ENCODE assay signal across 19 cellular contexts in the genomic region with DNA sequence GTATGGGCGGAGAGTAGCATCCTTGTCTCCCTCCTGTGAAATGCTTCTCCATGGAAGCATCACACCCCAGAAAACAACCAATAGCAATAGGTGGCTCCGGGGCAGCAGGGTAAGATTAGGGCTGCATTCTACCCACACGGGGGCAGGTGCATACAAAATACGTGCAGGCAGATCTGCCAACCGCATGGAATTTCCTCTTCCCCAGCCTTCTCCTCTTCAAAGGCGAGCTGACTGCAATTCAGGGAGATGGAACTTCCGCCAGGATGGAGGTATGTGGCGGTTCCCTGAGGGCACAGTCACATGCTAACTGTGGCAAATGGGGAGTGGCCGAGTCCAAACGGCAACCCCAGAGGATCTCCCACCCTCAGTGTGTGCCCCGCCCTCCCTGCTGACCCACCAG.
A peak's percentile ranks its signal among the peaks of the same experiment; 100 is the strongest.
DNase-seq lines count a peak whose midpoint lies in the region; ATAC-seq, FAIRE-seq and TF ChIP-seq lines count a peak whose summit lies in the region.
"Had no signal": no experiment of that assay in that cellular context is flagged by ENCODE, and none has a peak within 500 bp of the region (broad histone marks: within the 10 kb centered on the region; RNA-seq: fewer than 3 reads in every experiment).

No MANE protein-coding gene starts in this region.

- no peak for ATAC-seq in activated CD8-positive, alpha-beta T cell treated with anti-CD3 and anti-CD28 coated beads, Interleukin-2, amount 10 ng/mL, durations not matched to agents 7 days and 5 days
- no peak for ATAC-seq in GM21825 (IDR thresholded peaks at IDR 0.05; ENCODE audit: unreplicated experiment)
- ATAC-seq: GM12878, Panc1 had no signal

- H3T11ph ChIP-seq in H9 (ENCODE audit: low read length), result no peak overlapping the region

- H3K4me1 ChIP-seq in H9 (ENCODE audit: insufficient read depth, low read length) (no peaks in the 10 kb centered on the region; the same call in 1 of the 2 replicates), H1 (replicated peaks in 1 of 4; ENCODE audit: control insufficient read depth in 3 of 4, insufficient read depth in 4 of 4, low read length in 3 of 4) (peaks cover 0 to 3% (median 1%) of the 10 kb centered on the region in 4 experiments; a peak in 4 of 7 replicates), osteoblast (ENCODE audit: insufficient read depth, low read length) (peaks cover 10% of the 10 kb centered on the region)

- H4K20me1 ChIP-seq in H9 (ENCODE audit: control insufficient read depth, insufficient read depth, insufficient read length) (no peaks in the 10 kb centered on the region), H1 (replicated peaks in 1 of 2; ENCODE audit: control insufficient read depth in 1 of 2, insufficient read depth in 2 of 2, low read length in 2 of 2) (no peaks in the 10 kb centered on the region), osteoblast (ENCODE audit: insufficient read depth, low read length) (no peaks in the 10 kb centered on the region)

- peaks cover 13 to 15% of the 10 kb centered on the region in 2 experiments for H3K4me1 Mint-ChIP-seq in H9
- H3K4me1 Mint-ChIP-seq in activated CD8-positive, alpha-beta T cell treated with anti-CD3 and anti-CD28 coated beads, Interleukin-2, amount 10 ng/mL, durations not matched to agents 7 days and 5 days (ENCODE audit: low read depth), result peaks cover 24% of the 10 kb centered on the region

- no peak overlapping the region for H2BK5ac ChIP-seq in H9 (ENCODE audit: insufficient read length, low read length)
- peak overlapping the region; percentile 44; the same call in 1 of the 2 replicates for H2BK5ac ChIP-seq in H1 (ENCODE audit: low read depth, low read length)

- H2AFZ ChIP-seq in H9 (ENCODE audit: low read length), result no peak overlapping the region
- H2AFZ ChIP-seq in H1 (ENCODE audit: low read length), result no peak overlapping the region
- no peak overlapping the region for H2AFZ ChIP-seq in osteoblast (ENCODE audit: low read length)

- no peak for TF ChIP-seq EP300 in H1 (IDR thresholded peaks at IDR 0.05; ENCODE audit: borderline replicate concordance in 1 of 2, low read depth in 2 of 2, low read length in 2 of 2)

- POLR2A ChIA-PET in H1 (lab: Charles Lee; ENCODE audit: partially characterized antibody), result no interaction called here
- POLR2A ChIA-PET in activated CD8-positive, alpha-beta T cell treated with anti-CD3 and anti-CD28 coated beads, Interleukin-2, amount 10 ng/mL, durations not matched to agents 7 days and 5 days (lab: Charles Lee), result no interaction called here

- H3K79me2 ChIP-seq in H9 (ENCODE audit: insufficient read depth, low read length), result no peaks in the 10 kb centered on the region
- H3K79me2 ChIP-seq in H1 (ENCODE audit: control insufficient read depth in 1 of 2, insufficient read depth in 2 of 2, low read length in 2 of 2), result no peaks in the 10 kb centered on the region
- no peaks in the 10 kb centered on the region for H3K79me2 ChIP-seq in osteoblast (ENCODE audit: insufficient read depth, low read length)

- H3K9me3 ChIP-seq in H9 (ENCODE audit: control insufficient read depth, low read depth, low read length) (no peaks in the 10 kb centered on the region), H1 (ENCODE audit: insufficient read depth in 2 of 2, low read depth in 1 of 2, low read length in 1 of 2) (peaks cover 0 to 4% of the 10 kb centered on the region in 2 experiments; a peak in 1 of 4 replicates), osteoblast (ENCODE audit: low read depth, low read length) (no peaks in the 10 kb centered on the region), MG63 (no peaks in the 10 kb centered on the region)

- no peak overlapping the region for H2BK12ac ChIP-seq in H9 (ENCODE audit: insufficient read length, low read depth, low read length)
- H2BK12ac ChIP-seq in H1 (ENCODE audit: low read depth, low read length), result no peak overlapping the region

- H2BK120ac ChIP-seq in H9 (ENCODE audit: low read depth, low read length, poor library complexity, severe bottlenecking) (no peak overlapping the region), H1 (replicated peaks; ENCODE audit: low read depth, low read length) (no peak overlapping the region)

- no peak overlapping the region for H4K8ac ChIP-seq in H9 (replicated peaks; ENCODE audit: insufficient read length, low read depth, low read length)
- H4K8ac ChIP-seq in H1 (ENCODE audit: extremely low read depth, insufficient read depth, low read length), result no peak overlapping the region; the same call in 1 of the 2 replicates

- no CpG with 5 or more reads among the region's 11 CpGs for WGBS in H9 (ENCODE audit: extremely low coverage, insufficient read length, low lambda C conversion rate)
- WGBS in H1 (ENCODE audit: extremely low coverage in 1 of 2, insufficient coverage in 1 of 2, insufficient read length in 1 of 2, insufficient replicate concordance in 2 of 2, low coverage in 1 of 2, low lambda C conversion rate in 2 of 2, missing lambda C conversion rate in 1 of 2), 2 experiments, result 81% methylated on average over 11 of the region's 11 CpGs; no CpG with 5 or more reads in 1 of the 2 experiments

- H3K27me3 ChIP-seq in H9 (ENCODE audit: insufficient read depth, low read length) (no peaks in the 10 kb centered on the region), H1 (replicated peaks in 1 of 4; ENCODE audit: control insufficient read depth in 3 of 4, extremely low read depth in 1 of 4, insufficient read depth in 3 of 4, low read length in 3 of 4) (no peaks in the 10 kb centered on the region), osteoblast (ENCODE audit: insufficient read depth, low read length) (no peaks in the 10 kb centered on the region), MG63 (no peaks in the 10 kb centered on the region)

- H3K27ac ChIP-seq in H9 (ENCODE audit: insufficient read length, low read depth, low read length) (no peak overlapping the region), H1 (ENCODE audit: low read depth, low read length) (no peak overlapping the region), osteoblast (ENCODE audit: low read depth, low read length) (no peak overlapping the region)

- H2BK20ac ChIP-seq in H9 (ENCODE audit: low read depth, low read length, poor library complexity, severe bottlenecking), result no peak overlapping the region
- no peak overlapping the region for H2BK20ac ChIP-seq in H1 (ENCODE audit: low read length)

- H3K18ac ChIP-seq in H9 (ENCODE audit: insufficient read length, low read depth, low read length), result no peak overlapping the region
- no peak overlapping the region for H3K18ac ChIP-seq in H1 (ENCODE audit: extremely low read depth, low read length)

- peaks cover 24 to 33% (median 26%) of the 10 kb centered on the region in 3 experiments for H3K36me3 Mint-ChIP-seq in H9 (ENCODE audit: insufficient read depth in 1 of 3, low read depth in 3 of 3)
- H3K36me3 Mint-ChIP-seq in activated CD8-positive, alpha-beta T cell treated with anti-CD3 and anti-CD28 coated beads, Interleukin-2, amount 10 ng/mL, durations not matched to agents 7 days and 5 days (ENCODE audit: low read depth), result peaks cover 28% of the 10 kb centered on the region

- no peak overlapping the region for H2BK15ac ChIP-seq in H9 (ENCODE audit: low read depth, low read length)
- peak overlapping the region; percentile 55; the same call in 1 of the 2 replicates for H2BK15ac ChIP-seq in H1 (ENCODE audit: low read length)

- no peaks in the 10 kb centered on the region for H3K27me3 Mint-ChIP-seq in H9 (ENCODE audit: low read depth)
- no peaks in the 10 kb centered on the region for H3K27me3 Mint-ChIP-seq in activated CD8-positive, alpha-beta T cell treated with anti-CD3 and anti-CD28 coated beads, Interleukin-2, amount 10 ng/mL, durations not matched to agents 7 days and 5 days (ENCODE audit: low read depth)
- H3K27me3 Mint-ChIP-seq: B cell; CD4-positive, alpha-beta T cell had no signal

- no peak overlapping the region for H4K91ac ChIP-seq in H9 (ENCODE audit: insufficient read length, low read depth, low read length)
- no peak overlapping the region for H4K91ac ChIP-seq in H1 (replicated peaks; ENCODE audit: insufficient read length, low read length)

- no peak for FAIRE-seq in H1 (lab: Jason Lieb, UNC)
- FAIRE-seq: GM12878, GM18507, HTR-8/SVneo had no signal

- TF ChIP-seq RAD21 in H1 (IDR thresholded peaks at IDR 0.05 in 1 of 2, conservative IDR thresholded peaks at IDR 0.05 in 1 of 2; ENCODE audit: low read depth in 2 of 2, low read length in 2 of 2), result peak; percentile 40; a peak in 3 of 4 replicates

- DNase-seq in H9 (peak; percentile 98), H1 (ENCODE audit: low read depth in 1 of 2, low spot score in 2 of 2) (peak; percentile 34 to 46), iPS-NIHi11 (ENCODE audit: low spot score) (peak; percentile 40), osteoblast (ENCODE audit: insufficient read length, low spot score, missing footprints) (peak; percentile 52), NCI-H1436 (lab: John Stamatoyannopoulos, UW) (no peak), MG63 (no peak)
- DNase-seq in activated CD8-positive, alpha-beta T cell treated with anti-CD3 and anti-CD28 coated beads, Interleukin-2, amount 10 ng/mL, durations not matched to agents 7 days and 5 days, result no peak
- DNase-seq: ACHN; Calu3; CD4-positive, alpha-beta T cell; NCI-H2107; NCI-H345; SHP77 had no signal

- H3K4me2 ChIP-seq in H9 (ENCODE audit: insufficient read depth, insufficient read length, low read length) (no peak overlapping the region), H1 (ENCODE audit: insufficient read depth in 1 of 2, low read depth in 2 of 2, low read length in 2 of 2) (no peak overlapping the region), osteoblast (ENCODE audit: insufficient read depth, low read length) (no peak overlapping the region)

- no peak for TF ChIP-seq POLR2A in H1 (IDR thresholded peaks at IDR 0.05; ENCODE audit: control extremely low read depth in 1 of 2, low read depth in 2 of 2, low read length in 2 of 2)

- H2AK5ac ChIP-seq in H9 (ENCODE audit: insufficient read length, low read length), result no peak overlapping the region
- no peak overlapping the region for H2AK5ac ChIP-seq in H1 (ENCODE audit: low read depth, low read length)

- H3K79me1 ChIP-seq in H9 (ENCODE audit: insufficient read depth, low read depth, low read length, poor library complexity, severe bottlenecking) (no peaks in the 10 kb centered on the region), H1 (ENCODE audit: low read depth, low read length) (no peaks in the 10 kb centered on the region; the same call in 1 of the 2 replicates)

- H3K23me2 ChIP-seq in H9 (ENCODE audit: insufficient read length, low read depth, low read length, poor library complexity, severe bottlenecking), result no peaks in the 10 kb centered on the region
- no peaks in the 10 kb centered on the region for H3K23me2 ChIP-seq in H1 (ENCODE audit: low read depth, low read length)

- H3K9me3 Mint-ChIP-seq in H9, result peaks cover 3 to 8% of the 10 kb centered on the region in 2 experiments; a peak in 3 of 5 replicates
- H3K9me3 Mint-ChIP-seq in activated CD8-positive, alpha-beta T cell treated with anti-CD3 and anti-CD28 coated beads, Interleukin-2, amount 10 ng/mL, durations not matched to agents 7 days and 5 days (ENCODE audit: insufficient read depth), result no peaks in the 10 kb centered on the region

- H3K23ac ChIP-seq in H9 (ENCODE audit: insufficient read length, low read depth, low read length) (no peak overlapping the region), H1 (ENCODE audit: insufficient read length) (no peak overlapping the region)

- H3K56ac ChIP-seq in H9 (ENCODE audit: insufficient read length, low read depth, low read length), result no peak overlapping the region
- H3K56ac ChIP-seq in H1 (replicated peaks; ENCODE audit: insufficient read length, low read depth, low read length), result no peak overlapping the region

- CTCF ChIA-PET in H1 (lab: Charles Lee; ENCODE audit: partially characterized antibody), result interaction anchor here (0.7 to 0.8 kb wide), 2 partner anchors 24 to 84 kb away, joined by 3 to 4 read pairs; no protein-coding TSS in a partner anchor
- CTCF ChIA-PET in activated CD8-positive, alpha-beta T cell treated with anti-CD3 and anti-CD28 coated beads, Interleukin-2, amount 10 ng/mL, durations not matched to agents 7 days and 5 days (lab: Charles Lee), result no interaction called here

- TF ChIP-seq CTCF in H9 (conservative IDR thresholded peaks at IDR 0.05), result peak; percentile 49; the same call in 2 of the 3 replicates
- TF ChIP-seq CTCF in H1 (IDR thresholded peaks at IDR 0.05; ENCODE audit: control extremely low read depth in 1 of 3, insufficient read depth in 1 of 3, low read depth in 1 of 3, low read length in 3 of 3), result peak in 1 of 3 experiments; percentile 36; a peak in 1 of 4 replicates
- TF ChIP-seq CTCF in osteoblast (IDR thresholded peaks at IDR 0.05; ENCODE audit: extremely low read depth, low read depth, low read length), result no peak

- H3K4ac ChIP-seq in H9 (ENCODE audit: low read depth, low read length), result no peak overlapping the region
- no peak overlapping the region for H3K4ac ChIP-seq in H1 (replicated peaks; ENCODE audit: insufficient read length, low read depth, low read length)

- peak overlapping the region; percentile 28 to 83 (median 35); a peak in 2 of 7 replicates for H3K27ac Mint-ChIP-seq in H9
- no peak overlapping the region for H3K27ac Mint-ChIP-seq in activated CD8-positive, alpha-beta T cell treated with anti-CD3 and anti-CD28 coated beads, Interleukin-2, amount 10 ng/mL, durations not matched to agents 7 days and 5 days
- H3K27ac Mint-ChIP-seq: B cell; CD4-positive, alpha-beta T cell had no signal

- H3K14ac ChIP-seq in H9 (ENCODE audit: insufficient read depth, low read length) (no peak overlapping the region), H1 (ENCODE audit: insufficient read length) (no peak overlapping the region)

- H3K9ac ChIP-seq in H9 (ENCODE audit: extremely low read depth, insufficient read length, low read length) (no peak overlapping the region), H1 (replicated peaks in 1 of 4; ENCODE audit: extremely low read depth in 1 of 4, low read depth in 3 of 4, low read length in 3 of 4) (no peak overlapping the region)

- H3K4me3 Mint-ChIP-seq in H9, result no peak overlapping the region; a peak in 1 of 5 replicates
- no peak overlapping the region for H3K4me3 Mint-ChIP-seq in activated CD8-positive, alpha-beta T cell treated with anti-CD3 and anti-CD28 coated beads, Interleukin-2, amount 10 ng/mL, durations not matched to agents 7 days and 5 days
- H3K4me3 Mint-ChIP-seq: B cell; CD4-positive, alpha-beta T cell had no signal

- H3K4me3 ChIP-seq in H1 (ENCODE audit: extremely low read depth in 1 of 4, insufficient read depth in 2 of 4, low read depth in 3 of 4, low read length in 4 of 4) (no peak overlapping the region), osteoblast (ENCODE audit: insufficient read depth, low read length) (no peak overlapping the region), MG63 (no peak overlapping the region)
- H3K4me3 ChIP-seq: GM12878 had no signal

- H4K5ac ChIP-seq in H9 (ENCODE audit: insufficient read length, low read depth, low read length), result no peak overlapping the region
- no peak overlapping the region for H4K5ac ChIP-seq in H1 (ENCODE audit: insufficient read length, low read depth, low read length)

- peaks cover 0 to 10% (median 2%) of the 10 kb centered on the region in 4 experiments; a peak in 3 of 8 replicates for H3K36me3 ChIP-seq in H1 (ENCODE audit: control insufficient read depth in 2 of 4, insufficient read depth in 4 of 4, low read length in 3 of 4)
- no peaks in the 10 kb centered on the region for H3K36me3 ChIP-seq in osteoblast (ENCODE audit: insufficient read depth, low read length)
- peaks cover 21% of the 10 kb centered on the region for H3K36me3 ChIP-seq in MG63

Comparison
In these comparisons a context has a peak if more than half of its experiments do, and no peak if none do; other contexts are left out.
1. DNase-seq: peak in H9 (single experiment), H1 (2 of 2), iPS-NIHi11 (single experiment) and osteoblast (single experiment); none in NCI-H1436 (single experiment), activated CD8-positive, alpha-beta T cell treated with anti-CD3 and anti-CD28 coated beads, Interleukin-2, amount 10 ng/mL, durations not matched to agents 7 days and 5 days (single experiment) and MG63 (single experiment).